10 cellular contexts compared by ENCODE assay signal in the genomic region with DNA sequence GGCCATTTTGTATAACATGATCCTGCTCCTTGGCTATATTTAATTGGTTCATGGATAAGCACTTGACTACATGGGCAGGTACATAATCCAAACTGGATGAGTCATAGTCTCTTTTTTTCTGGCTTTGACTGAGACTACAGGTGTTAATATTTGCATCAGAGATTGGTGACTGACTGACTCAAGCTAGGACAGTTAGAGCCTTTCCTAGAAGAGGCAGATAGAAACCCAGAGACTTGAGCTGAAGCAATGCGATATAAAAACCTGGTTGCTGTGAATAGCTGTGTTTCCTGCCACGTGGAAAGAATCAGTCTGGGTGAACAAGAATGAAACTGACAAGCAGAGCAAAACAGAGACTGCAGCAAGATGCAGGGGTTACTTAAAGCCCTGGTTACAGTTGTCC.
DNase-seq lines count a peak whose midpoint lies in the region; ATAC-seq and TF ChIP-seq lines count a peak whose summit lies in the region.
"Had no signal": no experiment of that assay in that cellular context is flagged by ENCODE, and none has a peak within 500 bp of the region (broad histone marks: within the 10 kb centered on the region; RNA-seq: fewer than 3 reads in every experiment).

No MANE protein-coding gene starts in this region.

- intact Hi-C loops in activated CD4-positive, alpha-beta T cell treated with anti-CD3 and anti-CD28 coated beads, Interleukin-2, amount 10 ng/mL, durations not matched to agents 24 days and 14 days (cut with micrococcal nuclease): loop anchor here (1.0 to 10.0 kb wide), 10 partner anchors 18 to 405 kb away; no protein-coding TSS in a partner anchor

- TF ChIP-seq POLR2A in erythroblast (IDR thresholded peaks at IDR 0.05; ENCODE audit: low read length): no peak

- H3K9ac ChIP-seq in MM.1S (ENCODE audit: low read length): no peak overlapping the region
- H3K9ac ChIP-seq: BLaER1 had no signal

- H3K36me3 ChIP-seq in MM.1S (replicated peaks; ENCODE audit: insufficient read depth, low read length): no peaks in the 10 kb centered on the region
- H3K36me3 ChIP-seq: BLaER1 had no signal

- peak overlapping the region; percentile 47; the same call in 1 of the 2 replicates for H3K27ac ChIP-seq in MM.1S (ENCODE audit: low read length)
- H3K27ac ChIP-seq: BLaER1 had no signal

- peak; percentile 87 for ATAC-seq in HG02571 (IDR thresholded peaks at IDR 0.05; ENCODE audit: unreplicated experiment)

- peak overlapping the region; percentile 74 for H3K27ac Mint-ChIP-seq in activated CD4-positive, alpha-beta T cell treated with anti-CD3 and anti-CD28 coated beads, Interleukin-2, amount 10 ng/mL, durations not matched to agents 24 days and 14 days

- peaks cover 18% of the 10 kb centered on the region for H3K4me1 ChIP-seq in MM.1S (ENCODE audit: low read length)
- H3K4me1 ChIP-seq: BLaER1 had no signal

- peak; percentile 83 for DNase-seq in activated CD4-positive, alpha-beta T cell treated with anti-CD3 and anti-CD28 coated beads, Interleukin-2, amount 10 ng/mL, durations not matched to agents 24 days and 14 days
- no peak for DNase-seq in activated CD4-positive, alpha-beta T cell treated with anti-CD3 and anti-CD28 coated beads for 1 hour
- DNase-seq in MM.1S: peak; percentile 86
- DNase-seq in stimulated activated CD4-positive, alpha-beta T cell treated with anti-CD3 and anti-CD28 coated beads, Interleukin-1b, Interleukin-23, amount 100 ng/mL, for 48 hours: peak; percentile 66
- no peak for DNase-seq in UCSD-AML1 (lab: John Stamatoyannopoulos, UW; ENCODE audit: unreplicated experiment)
- DNase-seq in erythroblast (lab: John Stamatoyannopoulos, UW): no peak
- no peak for DNase-seq in NCI-H146 treated with DMSO at 0.1 percent for 48 hours (lab: John Stamatoyannopoulos, UW; ENCODE audit: unreplicated experiment)
- DNase-seq: hypothalamus had no signal

- H3K9me3 ChIP-seq in MM.1S (replicated peaks; ENCODE audit: insufficient read depth, low read length): no peaks in the 10 kb centered on the region

- H3K79me2 ChIP-seq in MM.1S (ENCODE audit: low read length): no peaks in the 10 kb centered on the region

- H3K36me3 Mint-ChIP-seq in activated CD4-positive, alpha-beta T cell treated with anti-CD3 and anti-CD28 coated beads, Interleukin-2, amount 10 ng/mL, durations not matched to agents 24 days and 14 days (ENCODE audit: low read depth): peaks cover 3% of the 10 kb centered on the region

- no peak overlapping the region for H3K4me3 ChIP-seq in MM.1S (ENCODE audit: low read length)
- H3K4me3 ChIP-seq: BLaER1 had no signal

- H3F3A ChIP-seq in MM.1S (ENCODE audit: insufficient read depth, low read length): peaks cover 10% of the 10 kb centered on the region

- no peaks in the 10 kb centered on the region for H3K9me2 ChIP-seq in MM.1S (replicated peaks; ENCODE audit: insufficient read depth, low read length)

- H4K20me1 ChIP-seq in MM.1S (ENCODE audit: insufficient read depth, low read length): no peaks in the 10 kb centered on the region
- H4K20me1 ChIP-seq: BLaER1 had no signal

- H3K27me3 Mint-ChIP-seq in activated CD4-positive, alpha-beta T cell treated with anti-CD3 and anti-CD28 coated beads, Interleukin-2, amount 10 ng/mL, durations not matched to agents 24 days and 14 days: no peaks in the 10 kb centered on the region

- no peak overlapping the region for H3K4me3 Mint-ChIP-seq in activated CD4-positive, alpha-beta T cell treated with anti-CD3 and anti-CD28 coated beads, Interleukin-2, amount 10 ng/mL, durations not matched to agents 24 days and 14 days

- no peaks in the 10 kb centered on the region for H3K9me3 Mint-ChIP-seq in activated CD4-positive, alpha-beta T cell treated with anti-CD3 and anti-CD28 coated beads, Interleukin-2, amount 10 ng/mL, durations not matched to agents 24 days and 14 days

- H3K4me2 ChIP-seq in MM.1S (ENCODE audit: low read depth, low read length): peak overlapping the region; percentile 48; the same call in 1 of the 2 replicates
- H3K4me2 ChIP-seq: BLaER1 had no signal

- no peak for TF ChIP-seq CTCF in MM.1S (IDR thresholded peaks at IDR 0.05; ENCODE audit: low read length)

- H3K4me1 Mint-ChIP-seq in activated CD4-positive, alpha-beta T cell treated with anti-CD3 and anti-CD28 coated beads, Interleukin-2, amount 10 ng/mL, durations not matched to agents 24 days and 14 days: peaks cover 26% of the 10 kb centered on the region

- no peaks in the 10 kb centered on the region for H3K27me3 ChIP-seq in MM.1S (replicated peaks; ENCODE audit: insufficient read depth, low read length)
- H3K27me3 ChIP-seq: BLaER1 had no signal

- peak overlapping the region; percentile 42 for H2AFZ ChIP-seq in MM.1S (ENCODE audit: low read length)

Comparison
In these comparisons a context has a peak if more than half of its experiments do, and no peak if none do; other contexts are left out.
1. DNase-seq: peak in activated CD4-positive, alpha-beta T cell treated with anti-CD3 and anti-CD28 coated beads, Interleukin-2, amount 10 ng/mL, durations not matched to agents 24 days and 14 days (single experiment), MM.1S (single experiment) and stimulated activated CD4-positive, alpha-beta T cell treated with anti-CD3 and anti-CD28 coated beads, Interleukin-1b, Interleukin-23, amount 100 ng/mL, for 48 hours (single experiment); none in activated CD4-positive, alpha-beta T cell treated with anti-CD3 and anti-CD28 coated beads for 1 hour (single experiment), UCSD-AML1 (single experiment), erythroblast (0 of 2) and NCI-H146 treated with DMSO at 0.1 percent for 48 hours (single experiment).